2 cellular contexts compared by ENCODE assay signal in genomic region chr1:160961419-160961818, GRCh38.
A peak's percentile ranks its signal among the peaks of the same experiment; 100 is the strongest.
TF ChIP-seq lines count a peak whose summit lies in the region.

No MANE protein-coding gene starts in this region.

TF ChIP-seq in WTC11, 78 proteins besides CTCF, POLR2A, EP300 and RAD21 (continued from another document):
- TF ChIP-seq E2F1 (CRISPR knock-in tag; IDR thresholded peaks at IDR 0.05): no peak
- TF ChIP-seq, protein P1, sequence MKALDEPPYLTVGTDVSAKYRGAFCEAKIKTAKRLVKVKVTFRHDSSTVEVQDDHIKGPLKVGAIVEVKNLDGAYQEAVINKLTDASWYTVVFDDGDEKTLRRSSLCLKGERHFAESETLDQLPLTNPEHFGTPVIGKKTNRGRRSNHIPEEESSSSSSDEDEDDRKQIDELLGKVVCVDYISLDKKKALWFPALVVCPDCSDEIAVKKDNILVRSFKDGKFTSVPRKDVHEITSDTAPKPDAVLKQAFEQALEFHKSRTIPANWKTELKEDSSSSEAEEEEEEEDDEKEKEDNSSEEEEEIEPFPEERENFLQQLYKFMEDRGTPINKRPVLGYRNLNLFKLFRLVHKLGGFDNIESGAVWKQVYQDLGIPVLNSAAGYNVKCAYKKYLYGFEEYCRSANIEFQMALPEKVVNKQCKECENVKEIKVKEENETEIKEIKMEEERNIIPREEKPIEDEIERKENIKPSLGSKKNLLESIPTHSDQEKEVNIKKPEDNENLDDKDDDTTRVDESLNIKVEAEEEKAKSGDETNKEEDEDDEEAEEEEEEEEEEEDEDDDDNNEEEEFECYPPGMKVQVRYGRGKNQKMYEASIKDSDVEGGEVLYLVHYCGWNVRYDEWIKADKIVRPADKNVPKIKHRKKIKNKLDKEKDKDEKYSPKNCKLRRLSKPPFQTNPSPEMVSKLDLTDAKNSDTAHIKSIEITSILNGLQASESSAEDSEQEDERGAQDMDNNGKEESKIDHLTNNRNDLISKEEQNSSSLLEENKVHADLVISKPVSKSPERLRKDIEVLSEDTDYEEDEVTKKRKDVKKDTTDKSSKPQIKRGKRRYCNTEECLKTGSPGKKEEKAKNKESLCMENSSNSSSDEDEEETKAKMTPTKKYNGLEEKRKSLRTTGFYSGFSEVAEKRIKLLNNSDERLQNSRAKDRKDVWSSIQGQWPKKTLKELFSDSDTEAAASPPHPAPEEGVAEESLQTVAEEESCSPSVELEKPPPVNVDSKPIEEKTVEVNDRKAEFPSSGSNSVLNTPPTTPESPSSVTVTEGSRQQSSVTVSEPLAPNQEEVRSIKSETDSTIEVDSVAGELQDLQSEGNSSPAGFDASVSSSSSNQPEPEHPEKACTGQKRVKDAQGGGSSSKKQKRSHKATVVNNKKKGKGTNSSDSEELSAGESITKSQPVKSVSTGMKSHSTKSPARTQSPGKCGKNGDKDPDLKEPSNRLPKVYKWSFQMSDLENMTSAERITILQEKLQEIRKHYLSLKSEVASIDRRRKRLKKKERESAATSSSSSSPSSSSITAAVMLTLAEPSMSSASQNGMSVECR (CRISPR knock-in tag; IDR thresholded peaks at IDR 0.05; ENCODE audit: borderline replicate concordance): no peak
- no peak for TF ChIP-seq ETV6 (CRISPR knock-in tag; IDR thresholded peaks at IDR 0.05)
- no peak for TF ChIP-seq NR1H2 (CRISPR knock-in tag; IDR thresholded peaks at IDR 0.05)
- no peak for TF ChIP-seq CREB1 (CRISPR knock-in tag; IDR thresholded peaks at IDR 0.05)
- TF ChIP-seq GRHL2 (CRISPR knock-in tag; IDR thresholded peaks at IDR 0.05; ENCODE audit: insufficient replicate concordance, severe bottlenecking): no peak
- no peak for TF ChIP-seq KAT7 (CRISPR knock-in tag; IDR thresholded peaks at IDR 0.05; ENCODE audit: borderline replicate concordance)
- no peak for TF ChIP-seq JUN (CRISPR knock-in tag; IDR thresholded peaks at IDR 0.05)
- TF ChIP-seq TCF7 (CRISPR knock-in tag; IDR thresholded peaks at IDR 0.05; ENCODE audit: low read depth): no peak
- no peak for TF ChIP-seq RORB (CRISPR knock-in tag; IDR thresholded peaks at IDR 0.05)
- TF ChIP-seq, protein P2, sequence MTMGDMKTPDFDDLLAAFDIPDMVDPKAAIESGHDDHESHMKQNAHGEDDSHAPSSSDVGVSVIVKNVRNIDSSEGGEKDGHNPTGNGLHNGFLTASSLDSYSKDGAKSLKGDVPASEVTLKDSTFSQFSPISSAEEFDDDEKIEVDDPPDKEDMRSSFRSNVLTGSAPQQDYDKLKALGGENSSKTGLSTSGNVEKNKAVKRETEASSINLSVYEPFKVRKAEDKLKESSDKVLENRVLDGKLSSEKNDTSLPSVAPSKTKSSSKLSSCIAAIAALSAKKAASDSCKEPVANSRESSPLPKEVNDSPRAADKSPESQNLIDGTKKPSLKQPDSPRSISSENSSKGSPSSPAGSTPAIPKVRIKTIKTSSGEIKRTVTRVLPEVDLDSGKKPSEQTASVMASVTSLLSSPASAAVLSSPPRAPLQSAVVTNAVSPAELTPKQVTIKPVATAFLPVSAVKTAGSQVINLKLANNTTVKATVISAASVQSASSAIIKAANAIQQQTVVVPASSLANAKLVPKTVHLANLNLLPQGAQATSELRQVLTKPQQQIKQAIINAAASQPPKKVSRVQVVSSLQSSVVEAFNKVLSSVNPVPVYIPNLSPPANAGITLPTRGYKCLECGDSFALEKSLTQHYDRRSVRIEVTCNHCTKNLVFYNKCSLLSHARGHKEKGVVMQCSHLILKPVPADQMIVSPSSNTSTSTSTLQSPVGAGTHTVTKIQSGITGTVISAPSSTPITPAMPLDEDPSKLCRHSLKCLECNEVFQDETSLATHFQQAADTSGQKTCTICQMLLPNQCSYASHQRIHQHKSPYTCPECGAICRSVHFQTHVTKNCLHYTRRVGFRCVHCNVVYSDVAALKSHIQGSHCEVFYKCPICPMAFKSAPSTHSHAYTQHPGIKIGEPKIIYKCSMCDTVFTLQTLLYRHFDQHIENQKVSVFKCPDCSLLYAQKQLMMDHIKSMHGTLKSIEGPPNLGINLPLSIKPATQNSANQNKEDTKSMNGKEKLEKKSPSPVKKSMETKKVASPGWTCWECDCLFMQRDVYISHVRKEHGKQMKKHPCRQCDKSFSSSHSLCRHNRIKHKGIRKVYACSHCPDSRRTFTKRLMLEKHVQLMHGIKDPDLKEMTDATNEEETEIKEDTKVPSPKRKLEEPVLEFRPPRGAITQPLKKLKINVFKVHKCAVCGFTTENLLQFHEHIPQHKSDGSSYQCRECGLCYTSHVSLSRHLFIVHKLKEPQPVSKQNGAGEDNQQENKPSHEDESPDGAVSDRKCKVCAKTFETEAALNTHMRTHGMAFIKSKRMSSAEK (CRISPR knock-in tag; IDR thresholded peaks at IDR 0.05; ENCODE audit: borderline replicate concordance): no peak
- no peak for TF ChIP-seq ESRRA (CRISPR knock-in tag; IDR thresholded peaks at IDR 0.05; ENCODE audit: borderline replicate concordance)
- TF ChIP-seq MLX (CRISPR knock-in tag; IDR thresholded peaks at IDR 0.05): no peak
- no peak for TF ChIP-seq ZNF423 (CRISPR knock-in tag; IDR thresholded peaks at IDR 0.05)
- TF ChIP-seq FOXJ3 (CRISPR knock-in tag; IDR thresholded peaks at IDR 0.05; ENCODE audit: borderline replicate concordance): no peak
- TF ChIP-seq, protein P3, sequence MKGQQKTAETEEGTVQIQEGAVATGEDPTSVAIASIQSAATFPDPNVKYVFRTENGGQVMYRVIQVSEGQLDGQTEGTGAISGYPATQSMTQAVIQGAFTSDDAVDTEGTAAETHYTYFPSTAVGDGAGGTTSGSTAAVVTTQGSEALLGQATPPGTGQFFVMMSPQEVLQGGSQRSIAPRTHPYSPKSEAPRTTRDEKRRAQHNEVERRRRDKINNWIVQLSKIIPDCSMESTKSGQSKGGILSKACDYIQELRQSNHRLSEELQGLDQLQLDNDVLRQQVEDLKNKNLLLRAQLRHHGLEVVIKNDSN (CRISPR knock-in tag; IDR thresholded peaks at IDR 0.05): no peak
- no peak for TF ChIP-seq NFATC4 (CRISPR knock-in tag; IDR thresholded peaks at IDR 0.05)
- TF ChIP-seq ZNF671 (CRISPR knock-in tag; IDR thresholded peaks at IDR 0.05): no peak
- TF ChIP-seq FOXK1 (CRISPR knock-in tag; IDR thresholded peaks at IDR 0.05): no peak

TF ChIP-seq in HepG2, 621 proteins besides CTCF, POLR2A, EP300 and RAD21 (continued from another document and continues in another):
- no peak for TF ChIP-seq ZNF687 (CRISPR knock-in tag; IDR thresholded peaks at IDR 0.05)
- TF ChIP-seq PAWR (CRISPR knock-in tag; IDR thresholded peaks at IDR 0.05; ENCODE audit: borderline replicate concordance): no peak
- no peak for TF ChIP-seq CEBPB (IDR thresholded peaks at IDR 0.05; ENCODE audit: borderline replicate concordance, low read depth, low read length)
- no peak for TF ChIP-seq ZNF253 (CRISPR knock-in tag; IDR thresholded peaks at IDR 0.05; ENCODE audit: borderline replicate concordance)
- TF ChIP-seq ZNF564 (CRISPR knock-in tag; IDR thresholded peaks at IDR 0.05): no peak
- TF ChIP-seq TEAD2 (CRISPR knock-in tag; IDR thresholded peaks at IDR 0.05): no peak
- no peak for TF ChIP-seq RNF2 (conservative IDR thresholded peaks at IDR 0.05; ENCODE audit: low read depth)
- TF ChIP-seq SSRP1 (CRISPR knock-in tag; IDR thresholded peaks at IDR 0.05): no peak
- TF ChIP-seq ZBTB8A (CRISPR knock-in tag; IDR thresholded peaks at IDR 0.05; ENCODE audit: borderline replicate concordance, low read depth): no peak
- no peak for TF ChIP-seq IKZF1 (IDR thresholded peaks at IDR 0.05)
- no peak for TF ChIP-seq KDM3A (CRISPR knock-in tag; IDR thresholded peaks at IDR 0.05; ENCODE audit: low read depth)
- peak; percentile 88 for TF ChIP-seq ARID5B (CRISPR knock-in tag; IDR thresholded peaks at IDR 0.05)
- TF ChIP-seq NKX3-1 (CRISPR knock-in tag; IDR thresholded peaks at IDR 0.05): no peak
- no peak for TF ChIP-seq IKZF4 (CRISPR knock-in tag; IDR thresholded peaks at IDR 0.05; ENCODE audit: borderline replicate concordance, low read depth, not compliant biosample characterization)
- no peak for TF ChIP-seq ZNF788 (CRISPR knock-in tag; IDR thresholded peaks at IDR 0.05; ENCODE audit: borderline replicate concordance)
- TF ChIP-seq MAFK (conservative IDR thresholded peaks at IDR 0.05 in 1 of 2, IDR thresholded peaks at IDR 0.05 in 1 of 2; ENCODE audit: low read length in 2 of 2): no peak
- no peak for TF ChIP-seq NR2C2 (CRISPR knock-in tag; IDR thresholded peaks at IDR 0.05; ENCODE audit: borderline replicate concordance)
- no peak for TF ChIP-seq CREB1 (IDR thresholded peaks at IDR 0.05)
- 0 out of 2 replicates have a peak, but pooled peaks have one; percentile 21 for TF ChIP-seq CREB1 (CRISPR knock-in tag; IDR thresholded peaks at IDR 0.05)
- no peak for TF ChIP-seq TRIM24 (CRISPR knock-in tag; IDR thresholded peaks at IDR 0.05)
- peak; percentile 40; the same call in 1 of the 2 replicates for TF ChIP-seq FOXA3 (CRISPR knock-in tag; IDR thresholded peaks at IDR 0.05)
- TF ChIP-seq SOX6 (IDR thresholded peaks at IDR 0.05): no peak
- peak; percentile 88 for TF ChIP-seq SOX6 (CRISPR knock-in tag; IDR thresholded peaks at IDR 0.05)
- TF ChIP-seq MLX (CRISPR knock-in tag; IDR thresholded peaks at IDR 0.05): no peak
- no peak for TF ChIP-seq ZIK1 (CRISPR knock-in tag; IDR thresholded peaks at IDR 0.05; ENCODE audit: borderline replicate concordance, low read depth)
- no peak for TF ChIP-seq ZBTB34 (CRISPR knock-in tag; IDR thresholded peaks at IDR 0.05)
- TF ChIP-seq HNF4A (CRISPR knock-in tag; IDR thresholded peaks at IDR 0.05): peak; percentile 14; the same call in 1 of the 2 replicates
- no peak for TF ChIP-seq ZNF850 (CRISPR knock-in tag; conservative IDR thresholded peaks at IDR 0.05)
- TF ChIP-seq ZBTB7B (CRISPR knock-in tag; IDR thresholded peaks at IDR 0.05): no peak
- no peak for TF ChIP-seq TRIM22 (IDR thresholded peaks at IDR 0.05)
